Comparison of ENCODE assay signal across 2 cellular contexts in the genomic region with DNA sequence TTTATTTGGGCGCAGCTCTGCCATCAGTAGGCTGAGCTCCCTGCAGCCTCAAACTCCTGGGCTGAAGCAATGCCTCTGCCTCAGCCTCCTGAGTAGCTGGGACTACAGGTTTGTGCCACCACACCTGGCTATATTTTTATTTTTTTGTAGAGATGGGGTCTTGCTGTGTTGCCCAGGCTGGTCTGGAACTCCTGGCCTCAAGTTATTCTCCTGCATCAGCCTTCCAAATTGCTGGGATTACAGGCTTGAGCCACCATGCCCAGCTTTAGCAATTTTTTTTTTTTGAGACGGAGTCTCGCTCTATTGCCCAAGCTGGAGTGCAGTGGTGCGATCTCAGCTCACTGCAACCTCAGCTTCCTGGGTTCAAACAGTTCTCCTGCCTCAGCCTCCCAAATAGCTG.
A peak's percentile ranks its signal among the peaks of the same experiment; 100 is the strongest.
TF ChIP-seq lines count a peak whose summit lies in the region.

No MANE protein-coding gene starts in this region.

TF ChIP-seq in HEK293, 187 proteins besides CTCF, POLR2A, EP300 and RAD21:
- peak; percentile 93 for TF ChIP-seq ZNF121 (tag by site-specific recombination; IDR thresholded peaks at IDR 0.05)
TF ChIP-seq in HEK293: peak in this region for 1; not testable (repeated sequence) for 186.

TF ChIP-seq in HepG2, 621 proteins besides CTCF, POLR2A, EP300 and RAD21:
- 0 out of 2 replicates have a peak, but pooled peaks have one; percentile 22 for TF ChIP-seq ZNF121 (CRISPR knock-in tag; IDR thresholded peaks at IDR 0.05)
